In the genomic region with DNA sequence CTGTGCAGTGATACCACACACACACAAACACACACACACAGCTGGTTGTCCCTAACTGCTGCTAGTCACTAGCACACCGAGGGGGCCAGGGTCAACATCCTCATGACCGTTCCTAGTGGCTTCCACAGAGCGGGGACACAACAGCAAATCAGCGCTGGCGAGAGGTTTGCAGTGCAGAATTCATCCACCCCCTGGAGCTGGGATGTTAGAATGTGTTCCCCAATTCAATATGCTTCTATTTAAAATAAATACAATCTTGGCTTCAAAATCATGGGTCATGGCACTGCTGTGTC, we compare ENCODE assay signal across 26 cellular contexts. TPM values are rescaled to one million over a fixed set of nuclear protein-coding genes. Genes with fewer than 3 reads are reported as not detected.
A peak's percentile ranks its signal among the peaks of the same experiment; 100 is the strongest.
DNase-seq lines count a peak whose midpoint lies in the region; ATAC-seq, FAIRE-seq and TF ChIP-seq lines count a peak whose summit lies in the region.
"Had no signal": no experiment of that assay in that cellular context is flagged by ENCODE, and none has a peak within 500 bp of the region (broad histone marks: within the 10 kb centered on the region; RNA-seq: fewer than 3 reads in every experiment).

No MANE protein-coding gene starts in this region.

- intact Hi-C loops in posterior vena cava (cut with DNase I): no loop called here

- no peak overlapping the region for H3K9ac ChIP-seq in astrocyte (ENCODE audit: low read length)
- H3K9ac ChIP-seq: BLaER1 treated with 17β-estradiol and CSF1 and Interleukin-3, amounts not matched to agents 10 nM and 100 nM; KMS-11 had no signal

- no peak for FAIRE-seq in astrocyte (lab: Jason Lieb, UNC)
- FAIRE-seq: A549, D721Med, GM18507, H54 had no signal

- ATAC-seq in left lobe of liver: no peak
- ATAC-seq: A549 had no signal

- peaks cover 3% of the 10 kb centered on the region for H3K27me3 ChIP-seq in astrocyte (ENCODE audit: insufficient read depth, low read length)
- H3K27me3 ChIP-seq: BLaER1 treated with 17β-estradiol and CSF1 and Interleukin-3, amounts not matched to agents 10 nM and 100 nM had no signal

- H3K4me3 Mint-ChIP-seq in astrocyte (ENCODE audit: unreplicated experiment) (no peak overlapping the region), chondrocyte (ENCODE audit: unreplicated experiment) (no peak overlapping the region)
- no peak overlapping the region for H3K4me3 Mint-ChIP-seq in activated CD4-positive, alpha-beta T cell treated with anti-CD3 and anti-CD28 coated beads, Interleukin-2, amount 10 ng/mL, durations not matched to agents 7 days and 5 days
- H3K4me3 Mint-ChIP-seq: CD4-positive, alpha-beta T cell; IgD-negative memory B cell had no signal

- TF ChIP-seq CTCF in astrocyte (IDR thresholded peaks at IDR 0.05; ENCODE audit: insufficient read depth, low read depth, low read length) (no peak), chondrocyte (IDR thresholded peaks at IDR 0.05) (no peak)

- H3K79me2 ChIP-seq in astrocyte (ENCODE audit: insufficient read depth, low read length): no peaks in the 10 kb centered on the region

- H3K9me3 ChIP-seq in astrocyte (ENCODE audit: insufficient read depth, low read depth, low read length): no peaks in the 10 kb centered on the region
- H3K9me3 ChIP-seq: A549 had no signal

- H2AFZ ChIP-seq in astrocyte (ENCODE audit: low read depth, low read length): no peak overlapping the region
- H2AFZ ChIP-seq: PC-9 had no signal

- CTCF ChIA-PET in activated CD4-positive, alpha-beta T cell treated with anti-CD3 and anti-CD28 coated beads, Interleukin-2, amount 10 ng/mL, durations not matched to agents 7 days and 5 days (lab: Charles Lee): no interaction called here

- H3K27ac ChIP-seq in astrocyte (ENCODE audit: low read depth, low read length): no peak overlapping the region
- H3K27ac ChIP-seq: A549; BLaER1 treated with 17β-estradiol and CSF1 and Interleukin-3, amounts not matched to agents 10 nM and 100 nM; HL-60; KMS-11; PC-9 had no signal

- no peaks in the 10 kb centered on the region for H4K20me1 ChIP-seq in astrocyte (ENCODE audit: insufficient read depth, low read length)
- H4K20me1 ChIP-seq: BLaER1 treated with 17β-estradiol and CSF1 and Interleukin-3, amounts not matched to agents 10 nM and 100 nM had no signal

- H3K36me3 Mint-ChIP-seq in astrocyte (ENCODE audit: low read depth, unreplicated experiment) (no peaks in the 10 kb centered on the region), chondrocyte (ENCODE audit: low read depth) (no peaks in the 10 kb centered on the region)
- H3K36me3 Mint-ChIP-seq in activated CD4-positive, alpha-beta T cell treated with anti-CD3 and anti-CD28 coated beads, Interleukin-2, amount 10 ng/mL, durations not matched to agents 7 days and 5 days (ENCODE audit: low read depth): no peaks in the 10 kb centered on the region
- H3K36me3 Mint-ChIP-seq: IgD-negative memory B cell had no signal

- peaks cover 9% of the 10 kb centered on the region for H3K9me3 Mint-ChIP-seq in astrocyte (ENCODE audit: unreplicated experiment)
- H3K9me3 Mint-ChIP-seq in chondrocyte (ENCODE audit: low read depth): no peaks in the 10 kb centered on the region
- H3K9me3 Mint-ChIP-seq in activated CD4-positive, alpha-beta T cell treated with anti-CD3 and anti-CD28 coated beads, Interleukin-2, amount 10 ng/mL, durations not matched to agents 7 days and 5 days: no peaks in the 10 kb centered on the region
- H3K9me3 Mint-ChIP-seq: CD4-positive, alpha-beta T cell; IgD-negative memory B cell had no signal

- DNase-seq in astrocyte (ENCODE audit: low read depth) (no peak), chondrocyte (ENCODE audit: low spot score) (peak; percentile 44), left lobe of liver (ENCODE audit: low spot score) (peak; percentile 29), posterior vena cava (ENCODE audit: low spot score) (peak; percentile 40), germinal center (ENCODE audit: low spot score) (no peak), kidney glomerular epithelial cell (lab: John Stamatoyannopoulos, UW) (no peak), T-helper 1 cell (no peak)
- no peak for DNase-seq in activated CD4-positive, alpha-beta T cell treated with anti-CD3 and anti-CD28 coated beads, Interleukin-2, amount 10 ng/mL, durations not matched to agents 7 days and 5 days
- DNase-seq: AML-193; CD4-positive, alpha-beta T cell; MM.1S; NCI-H1417; NCI-H1694 treated with DMSO at 0.1 percent for 48 hours; NCI-H2081; NCI-H2227 treated with DMSO at 0.1 percent for 48 hours; NCI-H526 treated with DMSO at 0.1 percent for 48 hours; PC-9; SHP77 had no signal

- no peak overlapping the region for H3K4me3 ChIP-seq in astrocyte (ENCODE audit: insufficient read depth, low read depth, low read length)
- H3K4me3 ChIP-seq: A549; BLaER1 treated with 17β-estradiol and CSF1 and Interleukin-3, amounts not matched to agents 10 nM and 100 nM; PC-9 had no signal

- peaks cover 5% of the 10 kb centered on the region for H3K4me1 ChIP-seq in astrocyte (ENCODE audit: insufficient read depth, low read length)

- H3K4me2 ChIP-seq in astrocyte (ENCODE audit: low read length): no peak overlapping the region
- H3K4me2 ChIP-seq: A549; BLaER1 treated with 17β-estradiol and CSF1 and Interleukin-3, amounts not matched to agents 10 nM and 100 nM; KMS-11; PC-9 had no signal

- H3K4me1 Mint-ChIP-seq in astrocyte (ENCODE audit: low read depth, unreplicated experiment) (no peaks in the 10 kb centered on the region), chondrocyte (ENCODE audit: low read depth) (peaks cover 5% of the 10 kb centered on the region)
- peaks cover 15% of the 10 kb centered on the region for H3K4me1 Mint-ChIP-seq in activated CD4-positive, alpha-beta T cell treated with anti-CD3 and anti-CD28 coated beads, Interleukin-2, amount 10 ng/mL, durations not matched to agents 7 days and 5 days

- POLR2A ChIA-PET in activated CD4-positive, alpha-beta T cell treated with anti-CD3 and anti-CD28 coated beads, Interleukin-2, amount 10 ng/mL, durations not matched to agents 7 days and 5 days (lab: Charles Lee): no interaction called here

- H3K36me3 ChIP-seq in astrocyte (ENCODE audit: insufficient read depth, low read length): no peaks in the 10 kb centered on the region

- peak overlapping the region; percentile 41 for H3K27ac Mint-ChIP-seq in astrocyte (ENCODE audit: unreplicated experiment)
- no peak overlapping the region for H3K27ac Mint-ChIP-seq in chondrocyte (ENCODE audit: unreplicated experiment)
- H3K27ac Mint-ChIP-seq in activated CD4-positive, alpha-beta T cell treated with anti-CD3 and anti-CD28 coated beads, Interleukin-2, amount 10 ng/mL, durations not matched to agents 7 days and 5 days: no peak overlapping the region
- H3K27ac Mint-ChIP-seq: CD4-positive, alpha-beta T cell had no signal

- H3K27me3 Mint-ChIP-seq in astrocyte (ENCODE audit: low read depth, unreplicated experiment): peaks cover 22% of the 10 kb centered on the region
- peaks cover 8% of the 10 kb centered on the region for H3K27me3 Mint-ChIP-seq in chondrocyte (ENCODE audit: low read depth)
- peaks cover 4% of the 10 kb centered on the region for H3K27me3 Mint-ChIP-seq in activated CD4-positive, alpha-beta T cell treated with anti-CD3 and anti-CD28 coated beads, Interleukin-2, amount 10 ng/mL, durations not matched to agents 7 days and 5 days

RNA-seq across cellular contexts. Expression of a gene that starts 16.2 kb away (rescaled TPM):
- total RNA-seq in astrocyte: 6.7 and 8.3 TPM in 2 replicates
- 8.9 to 18.2 TPM (median 18.1 TPM) in 3 replicates for total RNA-seq in chondrocyte
- total RNA-seq in left lobe of liver: 10.5 TPM
- total RNA-seq in posterior vena cava: 10 to 100 TPM; 28.0 to 43.1 TPM
- total RNA-seq in activated CD4-positive, alpha-beta T cell treated with anti-CD3 and anti-CD28 coated beads, Interleukin-2, amount 10 ng/mL, durations not matched to agents 7 days and 5 days: 1 to 10 TPM; 7.0 to 8.8 TPM

RNA-seq across cellular contexts. Expression of a gene that starts 40.1 kb away (rescaled TPM):
- total RNA-seq in astrocyte (18.3 and 20.5 TPM in 2 replicates), chondrocyte (18.0 to 21.2 TPM (median 18.6 TPM) in 3 replicates), left lobe of liver (4.2 TPM), posterior vena cava (10 to 100 TPM; 12.6 to 25.6 TPM)
- 10 to 100 TPM; 22.1 to 22.6 TPM for total RNA-seq in activated CD4-positive, alpha-beta T cell treated with anti-CD3 and anti-CD28 coated beads, Interleukin-2, amount 10 ng/mL, durations not matched to agents 7 days and 5 days

Comparison
In these comparisons a context has a peak if more than half of its experiments do, and no peak if none do; other contexts are left out.
1. DNase-seq: peak in chondrocyte (single experiment), left lobe of liver (single experiment) and posterior vena cava (single experiment); none in astrocyte (single experiment), germinal center (single experiment), kidney glomerular epithelial cell (single experiment), T-helper 1 cell (0 of 5) and activated CD4-positive, alpha-beta T cell treated with anti-CD3 and anti-CD28 coated beads, Interleukin-2, amount 10 ng/mL, durations not matched to agents 7 days and 5 days (single experiment).